In the genomic region with DNA sequence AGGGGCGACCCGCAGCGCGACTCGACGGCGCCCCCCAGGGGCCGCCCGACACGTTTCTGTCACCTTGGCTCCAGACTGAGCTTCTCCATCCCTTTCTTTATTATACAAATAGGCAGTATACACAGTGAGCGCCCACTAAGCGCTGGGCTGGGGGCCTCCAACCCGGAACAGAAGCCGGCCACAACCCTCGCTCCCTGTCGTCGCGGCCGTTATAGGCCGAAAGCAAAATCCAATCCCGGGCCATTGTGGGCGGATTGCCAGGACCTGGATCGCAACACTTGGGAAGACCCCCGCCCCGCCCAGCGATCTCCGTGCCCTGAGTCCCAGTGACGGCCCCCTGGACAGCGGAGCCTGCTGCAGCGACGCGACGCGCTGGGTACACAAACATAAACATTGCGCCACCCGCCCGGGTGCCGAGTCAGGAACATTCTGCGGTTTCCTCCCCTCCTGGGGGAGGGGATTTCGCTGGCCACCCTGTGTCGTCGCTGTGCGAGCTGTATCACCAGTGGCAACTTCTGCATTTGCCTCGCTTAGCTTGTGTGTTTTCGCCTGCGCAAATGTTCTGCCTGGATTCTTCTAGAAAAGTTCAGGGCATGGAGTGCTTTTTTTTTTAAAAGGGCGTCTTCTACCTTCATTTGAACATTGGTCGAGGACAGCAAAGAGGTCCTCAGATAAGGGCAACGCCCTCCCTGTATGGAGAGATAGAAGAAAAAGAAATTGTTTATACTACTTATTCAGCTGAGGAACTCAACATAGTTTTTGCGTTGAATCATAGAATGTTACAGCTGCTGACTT, we compare ENCODE assay signal across 8 cellular contexts. TPM values are rescaled to one million over a fixed set of nuclear protein-coding genes. Genes with fewer than 3 reads are reported as not detected.
DNase-seq lines count a peak whose midpoint lies in the region; ATAC-seq lines count a peak whose summit lies in the region.

No MANE protein-coding gene starts in this region.

- peak overlapping the region; percentile 98 for H2AFZ ChIP-seq in neuronal stem cell (ENCODE audit: low read length)

- H3K36me3 ChIP-seq in neuronal stem cell (replicated peaks in 1 of 2; ENCODE audit: control insufficient read depth in 2 of 2, insufficient read depth in 2 of 2, low read length in 2 of 2), result peaks cover 16 to 24% of the 10 kb centered on the region in 2 donors
- peaks cover 12 to 33% (median 29%) of the 10 kb centered on the region in 5 donors for H3K36me3 ChIP-seq in subcutaneous abdominal adipose tissue (ENCODE audit: control insufficient read depth in 5 of 5, insufficient read depth in 5 of 5, low read length in 5 of 5)

- peaks cover 0 to 3% of the 10 kb centered on the region in 2 donors for H3K9me3 ChIP-seq in neuronal stem cell (replicated peaks in 1 of 2; ENCODE audit: control insufficient read depth in 2 of 2, insufficient read depth in 1 of 2, low read depth in 1 of 2, low read length in 2 of 2)
- no peaks in the 10 kb centered on the region for H3K9me3 ChIP-seq in subcutaneous abdominal adipose tissue (ENCODE audit: control insufficient read depth in 5 of 5, low read length in 5 of 5)

- no peak overlapping the region for H2BK120ac ChIP-seq in neuronal stem cell (ENCODE audit: low read depth, low read length)

- peak in 11 of 14 donors; percentile 48 to 84 (median 74) for DNase-seq in C1 segment of cervical spinal cord (lab: John Stamatoyannopoulos, UW)
- DNase-seq in HuH-7 (ENCODE audit: low spot score), result peak; percentile 91
- DNase-seq in SIG-M5 (lab: John Stamatoyannopoulos, UW), result peak; percentile 81
- peak; percentile 78 for DNase-seq in activated gamma-delta T cell treated with Interleukin-2 at 50 U/mL for 16 hours
- peak; percentile 56 for DNase-seq in foreskin melanocyte
- peak; percentile 76 for DNase-seq in neuronal stem cell (ENCODE audit: low spot score)

- no peak overlapping the region for H4K8ac ChIP-seq in neuronal stem cell (ENCODE audit: low read depth, low read length)

- H2BK15ac ChIP-seq in neuronal stem cell (ENCODE audit: low read length), result no peak overlapping the region

- H3K4me1 ChIP-seq in neuronal stem cell (ENCODE audit: control insufficient read depth in 2 of 2, insufficient read depth in 1 of 2, low read depth in 1 of 2, low read length in 2 of 2), result peaks cover 8 to 16% of the 10 kb centered on the region in 2 donors
- H3K4me1 ChIP-seq in subcutaneous abdominal adipose tissue (ENCODE audit: control insufficient read depth in 5 of 5, insufficient read depth in 5 of 5, low read length in 5 of 5), result peaks cover 7 to 77% (median 50%) of the 10 kb centered on the region in 5 donors

- H3K4ac ChIP-seq in neuronal stem cell (ENCODE audit: low read length), result no peak overlapping the region

- no peak overlapping the region for H2BK5ac ChIP-seq in neuronal stem cell (ENCODE audit: low read length)

- H3K9ac ChIP-seq in neuronal stem cell (ENCODE audit: low read depth, low read length, poor library complexity), result no peak overlapping the region
- peak overlapping the region; percentile 76 to 98 (median 92) for H3K9ac ChIP-seq in subcutaneous abdominal adipose tissue (ENCODE audit: low read length in 5 of 5)

- H3K23ac ChIP-seq in neuronal stem cell (ENCODE audit: low read depth, low read length, poor library complexity), result peak overlapping the region; percentile 1

- H3K4me2 ChIP-seq in neuronal stem cell (ENCODE audit: insufficient read depth, low read length, poor library complexity, severe bottlenecking), result peak overlapping the region; percentile 98

- peak overlapping the region; percentile 92 for H3K18ac ChIP-seq in neuronal stem cell (ENCODE audit: low read length)

- no peak overlapping the region for H2BK12ac ChIP-seq in neuronal stem cell (ENCODE audit: low read length)

- no peak overlapping the region for H2AK5ac ChIP-seq in neuronal stem cell (ENCODE audit: low read depth, low read length)

- peak overlapping the region; percentile 77 to 91 for H3K4me3 ChIP-seq in neuronal stem cell (ENCODE audit: low read length in 2 of 2)
- peak overlapping the region; percentile 17 to 75 (median 64) for H3K4me3 ChIP-seq in subcutaneous abdominal adipose tissue (ENCODE audit: low read depth in 1 of 5, low read length in 5 of 5)

- H3K27me3 ChIP-seq in neuronal stem cell (ENCODE audit: control insufficient read depth in 3 of 3, insufficient read depth in 3 of 3, low read depth in 1 of 3, low read length in 3 of 3), result peaks cover 0 to 4% (median 0%) of the 10 kb centered on the region in 3 experiments
- no peaks in the 10 kb centered on the region for H3K27me3 ChIP-seq in subcutaneous abdominal adipose tissue (ENCODE audit: control insufficient read depth in 5 of 5, insufficient read depth in 4 of 5, low read length in 5 of 5)

- no peak overlapping the region for H4K91ac ChIP-seq in neuronal stem cell (ENCODE audit: low read depth, low read length, poor library complexity)

- WGBS in neuronal stem cell (ENCODE audit: extremely low coverage in 2 of 2, insufficient read length in 2 of 2, insufficient replicate concordance in 1 of 2), 2 donors, result no CpG with 5 or more reads among the region's 50 CpGs

- no peaks in the 10 kb centered on the region for H3K79me1 ChIP-seq in neuronal stem cell (ENCODE audit: low read depth, low read length)

- H3K27ac ChIP-seq in neuronal stem cell (replicated peaks; ENCODE audit: low read length) (no peak overlapping the region), subcutaneous abdominal adipose tissue (ENCODE audit: low read depth, low read length) (peak overlapping the region; percentile 100)

- peak overlapping the region; percentile 49 for H3K14ac ChIP-seq in neuronal stem cell (ENCODE audit: low read length)

- ATAC-seq in GM19455 (IDR thresholded peaks at IDR 0.05; ENCODE audit: unreplicated experiment), result peak; percentile 21

RNA-seq across cellular contexts. Expression of gene DUSP1, which starts 1.3 kb away (rescaled TPM):
- polyA plus RNA-seq in neuronal stem cell (2013, experiment 1 of 2), result 10.2 TPM
- polyA plus RNA-seq in neuronal stem cell (2013, experiment 2 of 2), result 10.0 TPM
